ENCODE assay signal across 20 cellular contexts in genomic region chr6:56899311-56899710, GRCh38. TPM values are rescaled to one million over a fixed set of nuclear protein-coding genes. Genes with fewer than 3 reads are reported as not detected.
A peak's percentile ranks its signal among the peaks of the same experiment; 100 is the strongest.
DNase-seq lines count a peak whose midpoint lies in the region; ATAC-seq, FAIRE-seq and TF ChIP-seq lines count a peak whose summit lies in the region.
"Had no signal": no experiment of that assay in that cellular context is flagged by ENCODE, and none has a peak within 500 bp of the region (broad histone marks: within the 10 kb centered on the region; RNA-seq: fewer than 3 reads in every experiment).

No MANE protein-coding gene starts in this region.

- no peaks in the 10 kb centered on the region for H3K27me3 ChIP-seq in PC-3 (ENCODE audit: low read length)
- no peaks in the 10 kb centered on the region for H3K27me3 ChIP-seq in fibroblast of lung (ENCODE audit: control insufficient read depth, insufficient read depth, low read length)
- H3K27me3 ChIP-seq in brain microvascular endothelial cell (replicated peaks), result no peaks in the 10 kb centered on the region
- H3K27me3 ChIP-seq: cardiac muscle cell, gastroesophageal sphincter, SJCRH30 had no signal

- in situ Hi-C loops in brain microvascular endothelial cell (cut with HindIII; ENCODE audit: low pct_ligation_motif_present, low sequenced_read_pairs), result no loop called here

- peak; percentile 80 for ATAC-seq in PC-3
- ATAC-seq: activated CD4-positive, alpha-beta T cell treated with anti-CD3 and anti-CD28 coated beads for 36 hours; gastroesophageal sphincter; right cardiac atrium had no signal

- peaks cover 3% of the 10 kb centered on the region; the same call in 1 of the 2 replicates for H3K36me3 ChIP-seq in PC-3 (ENCODE audit: low read depth, low read length)
- H3K36me3 ChIP-seq in fibroblast of lung (ENCODE audit: control insufficient read depth, insufficient read depth, low read length), result peaks cover 3% of the 10 kb centered on the region
- H3K36me3 ChIP-seq in brain microvascular endothelial cell (replicated peaks), result no peaks in the 10 kb centered on the region
- H3K36me3 ChIP-seq: cardiac muscle cell, gastroesophageal sphincter, SJCRH30 had no signal

- BruUV-seq in PC-3 (replicated peaks; lab: Mats Ljungman, UMichigan), result no TSS peak

- H3F3A ChIP-seq in PC-3 (ENCODE audit: low read length, unreplicated experiment), result no peaks in the 10 kb centered on the region

- H3K9me3 ChIP-seq in PC-3 (ENCODE audit: low read length) (no peaks in the 10 kb centered on the region), fibroblast of lung (ENCODE audit: control insufficient read depth, insufficient read depth, low read depth, low read length) (no peaks in the 10 kb centered on the region)
- H3K9me3 ChIP-seq: gastroesophageal sphincter, SJCRH30 had no signal

- H3K9ac ChIP-seq in PC-3 (ENCODE audit: low read length) (no peak overlapping the region), fibroblast of lung (ENCODE audit: insufficient read depth, low read length) (no peak overlapping the region)

- FAIRE-seq in urothelium cell line (lab: Jason Lieb, UNC), result no peak

- intact Hi-C loops in PC-3 (cut with micrococcal nuclease), result loop anchor here (5.0 kb wide), 1 partner anchor 37 kb away; no protein-coding TSS in a partner anchor

- H3K4me3 ChIP-seq in AG10803 (ENCODE audit: low read length), result no peak overlapping the region
- no peak overlapping the region for H3K4me3 ChIP-seq in PC-3 (ENCODE audit: low read length)
- no peak overlapping the region for H3K4me3 ChIP-seq in fibroblast of lung (replicated peaks in 1 of 4; ENCODE audit: control extremely low read depth in 1 of 4, insufficient read depth in 1 of 4, low read depth in 3 of 4, low read length in 4 of 4)
- no peak overlapping the region for H3K4me3 ChIP-seq in brain microvascular endothelial cell (ENCODE audit: low read depth, low read length)
- H3K4me3 ChIP-seq: cardiac muscle cell, gastroesophageal sphincter, SJCRH30 had no signal

- no peak overlapping the region for H3K27ac ChIP-seq in PC-3 (ENCODE audit: low read length)
- H3K27ac ChIP-seq in fibroblast of lung (ENCODE audit: insufficient read depth, low read length), result peak overlapping the region; percentile 43
- H3K27ac ChIP-seq in brain microvascular endothelial cell, result no peak overlapping the region
- H3K27ac ChIP-seq: cardiac muscle cell, gastroesophageal sphincter, SJCRH30 had no signal

- no peaks in the 10 kb centered on the region for H4K20me1 ChIP-seq in PC-3 (ENCODE audit: low read length)
- H4K20me1 ChIP-seq in fibroblast of lung (ENCODE audit: control insufficient read depth, extremely low read depth, insufficient read depth, low read length), result no peaks in the 10 kb centered on the region

- DNase-seq in AG10803 (ENCODE audit: low read depth) (peak; percentile 89), PC-3 (peak; percentile 47), fibroblast of lung (ENCODE audit: low read depth in 2 of 2) (peak; percentile 42 to 69), non-pigmented ciliary epithelial cell (ENCODE audit: low read depth) (peak; percentile 22), urothelium cell line (ENCODE audit: low spot score) (no peak), brain microvascular endothelial cell (no peak), globus pallidus (ENCODE audit: low spot score) (no peak), COLO668 (lab: John Stamatoyannopoulos, UW; ENCODE audit: unreplicated experiment) (no peak)
- DNase-seq: ACHN; activated CD4-positive, alpha-beta T cell treated with anti-CD3 and anti-CD28 coated beads for 36 hours; activated naive CD4-positive, alpha-beta T cell treated with Interleukin-2 at 50 U/mL for 16 hours; effector memory CD4-positive, alpha-beta T cell; immature natural killer cell; NCI-H1694; right cardiac atrium; SJCRH30; stimulated activated CD8-positive, alpha-beta memory T cell treated with anti-CD3 and anti-CD28 coated beads, Interleukin-4, amount 100 ng/mL, for 48 hours; T1000 had no signal

- H3K79me2 ChIP-seq in PC-3 (ENCODE audit: low read length), result no peaks in the 10 kb centered on the region
- peaks cover 9% of the 10 kb centered on the region for H3K79me2 ChIP-seq in fibroblast of lung (ENCODE audit: control insufficient read depth, insufficient read depth, low read length)

- POLR2A ChIA-PET in PC-3 (lab: Charles Lee; ENCODE audit: unreplicated experiment), result no interaction called here

- CTCF ChIA-PET in PC-3 (lab: Charles Lee), result no interaction called here

- TF ChIP-seq CTCF in AG10803 (conservative IDR thresholded peaks at IDR 0.05; ENCODE audit: low read length) (no peak), PC-3 (conservative IDR thresholded peaks at IDR 0.05; ENCODE audit: low read depth, low read length) (no peak), fibroblast of lung (conservative IDR thresholded peaks at IDR 0.05 in 1 of 2, IDR thresholded peaks at IDR 0.05 in 1 of 2; ENCODE audit: low read depth in 1 of 2, low read length in 2 of 2) (no peak), brain microvascular endothelial cell (IDR thresholded peaks at IDR 0.05; ENCODE audit: low read depth, low read length, missing control alignments) (no peak)

- no peak overlapping the region for H3K4me2 ChIP-seq in PC-3 (ENCODE audit: low read length)
- no peak overlapping the region for H3K4me2 ChIP-seq in fibroblast of lung (ENCODE audit: extremely low read depth, insufficient read depth, low read length)

- no peaks in the 10 kb centered on the region for H3K9me2 ChIP-seq in PC-3 (replicated peaks; ENCODE audit: low read length)

- H2AFZ ChIP-seq in PC-3 (ENCODE audit: low read length), result no peak overlapping the region
- H2AFZ ChIP-seq in fibroblast of lung (ENCODE audit: low read length), result no peak overlapping the region

- peaks cover 18% of the 10 kb centered on the region for H3K4me1 ChIP-seq in PC-3 (ENCODE audit: insufficient read depth, low read length)
- peaks cover 4% of the 10 kb centered on the region for H3K4me1 ChIP-seq in fibroblast of lung (ENCODE audit: control insufficient read depth, extremely low read depth, insufficient read depth, low read length)
- H3K4me1 ChIP-seq: gastroesophageal sphincter had no signal

RNA-seq across cellular contexts. Expression of gene BEND6, which starts 55.6 kb away (rescaled TPM):
- total RNA-seq in PC-3 (2014; rRNA removed), result 0.58 and 1.3 TPM in 2 replicates
- total RNA-seq in fibroblast of lung, result 10.8 and 12.6 TPM in 2 replicates
- 9.7 and 11.5 TPM in 2 replicates for polyA plus RNA-seq in fibroblast of lung
- 8.4 and 10.2 TPM in 2 replicates for polyA plus RNA-seq in fibroblast of lung (2012)
- 4.7 TPM in 1 of 2 replicates, not detected in the other for polyA minus RNA-seq in fibroblast of lung (ENCODE audit: low replicate concordance)
- total RNA-seq: activated CD4-positive, alpha-beta T cell treated with anti-CD3 and anti-CD28 coated beads for 36 hours had no signal

Comparison
In these comparisons a context has a peak if more than half of its experiments do, and no peak if none do; other contexts are left out.
1. DNase-seq: peak in AG10803 (single experiment), PC-3 (single experiment), fibroblast of lung (2 of 2) and non-pigmented ciliary epithelial cell (single experiment); none in urothelium cell line (single experiment), brain microvascular endothelial cell (single experiment), globus pallidus (single experiment) and COLO668 (single experiment).